13 cellular contexts compared by ENCODE assay signal in the genomic region with DNA sequence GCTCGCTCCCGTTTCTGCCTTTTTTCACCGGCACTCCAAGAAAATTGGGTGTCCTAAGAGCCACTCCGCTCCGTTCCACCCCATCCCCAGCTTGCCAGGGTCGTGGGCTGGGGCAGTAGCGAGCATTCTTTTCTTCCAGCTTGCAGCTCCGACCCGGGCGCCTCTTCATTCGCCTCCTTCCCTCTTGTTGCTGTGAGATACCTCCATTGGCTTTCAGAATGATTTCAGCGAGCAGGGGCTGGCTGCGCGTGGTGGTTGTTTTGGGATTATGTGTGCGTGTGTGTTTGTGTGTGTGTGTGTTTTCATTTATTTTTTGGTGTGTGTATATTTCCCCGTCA. TPM values are rescaled to one million over a fixed set of nuclear protein-coding genes. Genes with fewer than 3 reads are reported as not detected.
DNase-seq lines count a peak whose midpoint lies in the region; ATAC-seq and TF ChIP-seq lines count a peak whose summit lies in the region.
"Had no signal": no experiment of that assay in that cellular context is flagged by ENCODE, and none has a peak within 500 bp of the region (broad histone marks: within the 10 kb centered on the region; RNA-seq: fewer than 3 reads in every experiment).

No MANE protein-coding gene starts in this region.

- H3K27me3 ChIP-seq in hepatocyte (peaks cover 100% of the 10 kb centered on the region), smooth muscle cell (ENCODE audit: low read depth) (peaks cover 100% of the 10 kb centered on the region)

- H3K9me3 ChIP-seq in hepatocyte (ENCODE audit: low read depth) (no peaks in the 10 kb centered on the region), smooth muscle cell (replicated peaks; ENCODE audit: low read depth) (no peaks in the 10 kb centered on the region)
- H3K9me3 ChIP-seq: sigmoid colon, upper lobe of right lung had no signal

- H3K79me2 ChIP-seq in hepatocyte (no peaks in the 10 kb centered on the region), smooth muscle cell (ENCODE audit: low read depth) (no peaks in the 10 kb centered on the region)

- H3K36me3 ChIP-seq in hepatocyte (replicated peaks; ENCODE audit: insufficient read depth, low read depth): no peaks in the 10 kb centered on the region
- H3K36me3 ChIP-seq in smooth muscle cell (ENCODE audit: low read depth): no peaks in the 10 kb centered on the region
- H3K36me3 ChIP-seq: sigmoid colon, upper lobe of right lung had no signal

- no peaks in the 10 kb centered on the region for H3K9me3 Mint-ChIP-seq in activated CD8-positive, alpha-beta T cell treated with anti-CD3 and anti-CD28 coated beads, Interleukin-2, amount 10 ng/mL, durations not matched to agents 7 days and 5 days (ENCODE audit: insufficient read depth)
- H3K9me3 Mint-ChIP-seq in activated CD8-positive, alpha-beta T cell treated with anti-CD3 and anti-CD28 coated beads for 36 hours: no peaks in the 10 kb centered on the region

- peak overlapping the region; percentile 11 for H3K27ac Mint-ChIP-seq in activated CD8-positive, alpha-beta T cell treated with anti-CD3 and anti-CD28 coated beads, Interleukin-2, amount 10 ng/mL, durations not matched to agents 7 days and 5 days
- no peak overlapping the region for H3K27ac Mint-ChIP-seq in activated CD8-positive, alpha-beta T cell treated with anti-CD3 and anti-CD28 coated beads for 36 hours

- intact Hi-C loops in activated CD8-positive, alpha-beta T cell treated with anti-CD3 and anti-CD28 coated beads for 36 hours (cut with micrococcal nuclease): no loop called here

- CTCF ChIA-PET in activated CD8-positive, alpha-beta T cell treated with anti-CD3 and anti-CD28 coated beads, Interleukin-2, amount 10 ng/mL, durations not matched to agents 7 days and 5 days (lab: Charles Lee): interaction anchor here (2.1 kb wide), 1 partner anchor 297 kb away, joined by 4 read pairs; no protein-coding TSS in a partner anchor
- CTCF ChIA-PET in activated CD8-positive, alpha-beta T cell treated with anti-CD3 and anti-CD28 coated beads for 36 hours (lab: Charles Lee): interaction anchor here (0.9 to 1.1 kb wide), 3 partner anchors 25 to 297 kb away, joined by 3 read pairs; no protein-coding TSS in a partner anchor

- no peaks in the 10 kb centered on the region for H4K20me1 ChIP-seq in hepatocyte (ENCODE audit: insufficient read depth, poor library complexity, severe bottlenecking)
- peaks cover 4% of the 10 kb centered on the region for H4K20me1 ChIP-seq in smooth muscle cell (ENCODE audit: low read depth)

- WGBS in hepatocyte (ENCODE audit: low lambda C conversion rate, missing lambda C conversion rate): 3% methylated on average over 16 of the region's 16 CpGs
- WGBS in smooth muscle cell (ENCODE audit: low lambda C conversion rate): 4% methylated on average over 16 of the region's 16 CpGs

- POLR2A ChIA-PET in activated CD8-positive, alpha-beta T cell treated with anti-CD3 and anti-CD28 coated beads, Interleukin-2, amount 10 ng/mL, durations not matched to agents 7 days and 5 days (lab: Charles Lee): no interaction called here
- POLR2A ChIA-PET in activated CD8-positive, alpha-beta T cell treated with anti-CD3 and anti-CD28 coated beads for 36 hours (lab: Charles Lee): no interaction called here

- H3F3A ChIP-seq in smooth muscle cell (ENCODE audit: low read depth): no peaks in the 10 kb centered on the region

- no peak overlapping the region for H2AFZ ChIP-seq in hepatocyte
- no peak overlapping the region for H2AFZ ChIP-seq in smooth muscle cell (ENCODE audit: low read depth)

- H3K4me2 ChIP-seq in hepatocyte: peak overlapping the region; percentile 68
- H3K4me2 ChIP-seq in smooth muscle cell: peak overlapping the region; percentile 75

- peaks cover 8% of the 10 kb centered on the region for H3K36me3 Mint-ChIP-seq in activated CD8-positive, alpha-beta T cell treated with anti-CD3 and anti-CD28 coated beads, Interleukin-2, amount 10 ng/mL, durations not matched to agents 7 days and 5 days (ENCODE audit: low read depth)
- no peaks in the 10 kb centered on the region for H3K36me3 Mint-ChIP-seq in activated CD8-positive, alpha-beta T cell treated with anti-CD3 and anti-CD28 coated beads for 36 hours (ENCODE audit: low read depth)

- H3K4me1 Mint-ChIP-seq in activated CD8-positive, alpha-beta T cell treated with anti-CD3 and anti-CD28 coated beads, Interleukin-2, amount 10 ng/mL, durations not matched to agents 7 days and 5 days (ENCODE audit: low read depth): peaks cover 11% of the 10 kb centered on the region
- H3K4me1 Mint-ChIP-seq in activated CD8-positive, alpha-beta T cell treated with anti-CD3 and anti-CD28 coated beads for 36 hours (ENCODE audit: low read depth): peaks cover 12% of the 10 kb centered on the region

- peaks cover 23% of the 10 kb centered on the region for H3K4me1 ChIP-seq in hepatocyte (ENCODE audit: insufficient read depth)
- H3K4me1 ChIP-seq in smooth muscle cell (ENCODE audit: low read depth): peaks cover 11% of the 10 kb centered on the region

- H3K27me3 Mint-ChIP-seq in activated CD8-positive, alpha-beta T cell treated with anti-CD3 and anti-CD28 coated beads, Interleukin-2, amount 10 ng/mL, durations not matched to agents 7 days and 5 days (ENCODE audit: low read depth): peaks cover 82% of the 10 kb centered on the region
- H3K27me3 Mint-ChIP-seq in activated CD8-positive, alpha-beta T cell treated with anti-CD3 and anti-CD28 coated beads for 36 hours: peaks cover 70% of the 10 kb centered on the region

- H3K9ac ChIP-seq in smooth muscle cell (ENCODE audit: low read depth): no peak overlapping the region

- no peaks in the 10 kb centered on the region for H3K9me2 ChIP-seq in hepatocyte (replicated peaks; ENCODE audit: insufficient read depth)

- no peak for ATAC-seq in activated CD8-positive, alpha-beta T cell treated with anti-CD3 and anti-CD28 coated beads, Interleukin-2, amount 10 ng/mL, durations not matched to agents 7 days and 5 days
- no peak for ATAC-seq in activated CD8-positive, alpha-beta T cell treated with anti-CD3 and anti-CD28 coated beads for 36 hours
- ATAC-seq: upper lobe of right lung had no signal

- H3K4me3 Mint-ChIP-seq in activated CD8-positive, alpha-beta T cell treated with anti-CD3 and anti-CD28 coated beads, Interleukin-2, amount 10 ng/mL, durations not matched to agents 7 days and 5 days: peak overlapping the region; percentile 10
- no peak overlapping the region for H3K4me3 Mint-ChIP-seq in activated CD8-positive, alpha-beta T cell treated with anti-CD3 and anti-CD28 coated beads for 36 hours

- no peak overlapping the region for H3K27ac ChIP-seq in hepatocyte
- no peak overlapping the region for H3K27ac ChIP-seq in smooth muscle cell (ENCODE audit: low read depth)
- H3K27ac ChIP-seq: sigmoid colon, upper lobe of right lung had no signal

- no peak for TF ChIP-seq CTCF in activated CD8-positive, alpha-beta T cell treated with anti-CD3 and anti-CD28 coated beads for 36 hours (IDR thresholded peaks at IDR 0.05)
- TF ChIP-seq CTCF in hepatocyte (IDR thresholded peaks at IDR 0.05; ENCODE audit: poor library complexity) (no peak), smooth muscle cell (IDR thresholded peaks at IDR 0.05; ENCODE audit: borderline replicate concordance, insufficient read depth, poor library complexity, severe bottlenecking) (no peak)

- H3K4me3 ChIP-seq in hepatocyte: no peak overlapping the region
- H3K4me3 ChIP-seq in smooth muscle cell: peak overlapping the region; percentile 21
- H3K4me3 ChIP-seq: upper lobe of right lung had no signal

- DNase-seq in activated CD8-positive, alpha-beta T cell treated with anti-CD3 and anti-CD28 coated beads, Interleukin-2, amount 10 ng/mL, durations not matched to agents 7 days and 5 days: no peak
- DNase-seq in activated CD8-positive, alpha-beta T cell treated with anti-CD3 and anti-CD28 coated beads for 36 hours: no peak
- DNase-seq in NCI-H345 treated with DMSO at 0.1 percent for 48 hours (lab: John Stamatoyannopoulos, UW; ENCODE audit: unreplicated experiment) (peak; percentile 59), hepatocyte (ENCODE audit: low spot score) (no peak), smooth muscle cell (lab: John Stamatoyannopoulos, UW; ENCODE audit: unreplicated experiment) (no peak), SIG-M5 (lab: John Stamatoyannopoulos, UW) (no peak), activated gamma-delta T cell treated with Interleukin-2 at 50 U/mL for 16 hours (no peak), HPDE6-E6E7 (ENCODE audit: extremely low spot score) (no peak)
- DNase-seq: activated CD8-positive, alpha-beta memory T cell treated with anti-CD3 and anti-CD28 coated beads for 24 hours; AML-193; hippocampal formation; sigmoid colon had no signal

RNA-seq across cellular contexts. Expression of a gene that starts 1.2 kb away (rescaled TPM):
- not detected for total RNA-seq in activated CD8-positive, alpha-beta T cell treated with anti-CD3 and anti-CD28 coated beads, Interleukin-2, amount 10 ng/mL, durations not matched to agents 7 days and 5 days
- not detected for total RNA-seq in activated CD8-positive, alpha-beta T cell treated with anti-CD3 and anti-CD28 coated beads for 36 hours
- total RNA-seq in hepatocyte (0.13 and 0.20 TPM in 2 replicates), smooth muscle cell (0.63 TPM in 1 of 2 replicates, not detected in the other)
- polyA plus RNA-seq in hepatocyte (0.41 TPM in 1 of 2 replicates, not detected in the other), smooth muscle cell (not detected in 2 replicates)

RNA-seq across cellular contexts. Expression of a gene that starts 6.9 kb away (rescaled TPM):
- total RNA-seq in activated CD8-positive, alpha-beta T cell treated with anti-CD3 and anti-CD28 coated beads, Interleukin-2, amount 10 ng/mL, durations not matched to agents 7 days and 5 days: not detected
- total RNA-seq in activated CD8-positive, alpha-beta T cell treated with anti-CD3 and anti-CD28 coated beads for 36 hours: not detected
- total RNA-seq in hepatocyte: 0.40 and 0.70 TPM in 2 replicates
- polyA plus RNA-seq in hepatocyte: 0.13 TPM in 1 of 2 replicates, not detected in the other
- 0.09 TPM in 1 of 2 replicates, not detected in the other for total RNA-seq in smooth muscle cell
- not detected in 2 replicates for polyA plus RNA-seq in smooth muscle cell

RNA-seq across cellular contexts. Expression of a gene that starts 28.8 kb away (rescaled TPM):
- total RNA-seq in activated CD8-positive, alpha-beta T cell treated with anti-CD3 and anti-CD28 coated beads, Interleukin-2, amount 10 ng/mL, durations not matched to agents 7 days and 5 days: not detected
- not detected for total RNA-seq in activated CD8-positive, alpha-beta T cell treated with anti-CD3 and anti-CD28 coated beads for 36 hours
- total RNA-seq in hepatocyte (1.3 TPM in 2 replicates), smooth muscle cell (0.13 and 2.0 TPM in 2 replicates)
- polyA plus RNA-seq in hepatocyte (0.77 TPM in 1 of 2 replicates, not detected in the other), smooth muscle cell (not detected in 2 replicates)

RNA-seq across cellular contexts. Expression of a gene that starts 30.2 kb away (rescaled TPM):
- total RNA-seq in activated CD8-positive, alpha-beta T cell treated with anti-CD3 and anti-CD28 coated beads, Interleukin-2, amount 10 ng/mL, durations not matched to agents 7 days and 5 days: not detected
- not detected for total RNA-seq in activated CD8-positive, alpha-beta T cell treated with anti-CD3 and anti-CD28 coated beads for 36 hours
- total RNA-seq in hepatocyte: not detected in 2 replicates
- not detected in 2 replicates for polyA plus RNA-seq in hepatocyte
- total RNA-seq in smooth muscle cell: not detected in 2 replicates
- not detected in 2 replicates for polyA plus RNA-seq in smooth muscle cell

RNA-seq across cellular contexts. Expression of a gene that starts 35.8 kb away (rescaled TPM):
- total RNA-seq in activated CD8-positive, alpha-beta T cell treated with anti-CD3 and anti-CD28 coated beads, Interleukin-2, amount 10 ng/mL, durations not matched to agents 7 days and 5 days: not detected
- not detected for total RNA-seq in activated CD8-positive, alpha-beta T cell treated with anti-CD3 and anti-CD28 coated beads for 36 hours
- 2.4 and 2.9 TPM in 2 replicates for total RNA-seq in hepatocyte
- 3.0 and 4.7 TPM in 2 replicates for polyA plus RNA-seq in hepatocyte
- total RNA-seq in smooth muscle cell: 0.45 and 0.49 TPM in 2 replicates
- 1.4 and 2.2 TPM in 2 replicates for polyA plus RNA-seq in smooth muscle cell
